Comparison of ENCODE assay signal across 8 cellular contexts in the genomic region with DNA sequence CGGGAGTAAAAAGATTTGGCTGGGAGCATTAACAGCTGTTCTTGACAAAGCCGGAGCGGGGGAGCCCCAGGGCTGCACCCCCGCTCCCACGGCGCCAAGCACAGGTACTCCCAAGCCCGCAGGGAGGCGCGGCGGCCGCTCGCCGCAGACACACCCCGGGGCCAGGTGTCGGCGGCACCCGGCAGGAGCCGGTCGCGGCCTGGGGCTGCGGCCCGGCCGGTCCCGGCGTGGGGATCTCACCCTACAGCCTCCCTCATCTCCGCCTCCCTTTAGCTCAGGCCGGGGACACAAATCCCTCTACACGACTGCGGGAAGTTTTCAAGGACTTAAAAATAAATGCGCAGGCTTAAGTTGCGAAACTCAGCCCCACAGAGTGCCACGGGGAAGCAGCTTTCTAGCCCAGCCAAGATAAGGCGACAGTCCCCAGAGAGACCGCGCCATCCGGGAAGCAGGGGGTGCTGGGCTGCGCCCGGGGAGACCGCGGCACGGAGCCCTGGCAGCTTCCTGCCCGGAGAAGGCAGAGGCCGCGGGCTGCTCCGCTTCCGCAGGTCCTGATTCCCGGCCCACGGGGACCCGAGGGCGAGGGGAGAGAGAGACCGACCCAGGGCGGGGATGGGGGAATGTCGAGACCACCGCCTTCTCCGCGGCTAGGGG. TPM values are rescaled to one million over a fixed set of nuclear protein-coding genes. Genes with fewer than 3 reads are reported as not detected.
DNase-seq lines count a peak whose midpoint lies in the region; ATAC-seq and TF ChIP-seq lines count a peak whose summit lies in the region.

No MANE protein-coding gene starts in this region.

- DNase-seq in NCI-H510A treated with DMSO at 0.1 percent for 48 hours (lab: John Stamatoyannopoulos, UW) (peak; percentile 52), left ventricle myocardium inferior (peak; percentile 75), pons (ENCODE audit: low spot score) (peak; percentile 38)
- no peak for DNase-seq in effector CD4-positive, alpha-beta T cell

- TF ChIP-seq CTCF in C4-2B (conservative IDR thresholded peaks at IDR 0.05) (peak; percentile 10), left ventricle myocardium inferior (IDR thresholded peaks at IDR 0.05; ENCODE audit: borderline replicate concordance) (peak; percentile 42)

- H3K4me3 ChIP-seq in left ventricle myocardium inferior = peak overlapping the region; percentile 83

- peak overlapping the region; percentile 92 for H3K27ac ChIP-seq in C4-2B
- H3K27ac ChIP-seq in adipose tissue (ENCODE audit: low read depth, low read length) = peak overlapping the region; percentile 64
- H3K27ac ChIP-seq in left ventricle myocardium inferior (replicated peaks) = peak overlapping the region; percentile 93

- peaks cover 69% of the 10 kb centered on the region for H3K4me1 ChIP-seq in left ventricle myocardium inferior

- intact Hi-C loops in left ventricle myocardium inferior (cut with micrococcal nuclease) = no loop called here

- WGBS in adipose tissue, 3 donors = 0 to 1% (median 0%) methylated on average over 49 to 56 of the region's 56 CpGs

- H3K36me3 ChIP-seq in left ventricle myocardium inferior = no peaks in the 10 kb centered on the region

- H3K9me3 ChIP-seq in left ventricle myocardium inferior (replicated peaks) = no peaks in the 10 kb centered on the region

- ATAC-seq in GM18520 (IDR thresholded peaks at IDR 0.05; ENCODE audit: unreplicated experiment) (peak; percentile 29), HG02973 (IDR thresholded peaks at IDR 0.05; ENCODE audit: unreplicated experiment) (peak; percentile 45)

- no peaks in the 10 kb centered on the region for H3K27me3 ChIP-seq in left ventricle myocardium inferior (ENCODE audit: low read depth)

RNA-seq across cellular contexts. Expression of a gene that starts 0.5 kb away (rescaled TPM):
- 1 to 10 TPM; 3.7 to 8.1 (median 7.5) TPM for polyA plus RNA-seq in adipose tissue
- total RNA-seq in left ventricle myocardium inferior = 8.8 TPM
